2 cellular contexts compared by ENCODE assay signal in the genomic region with DNA sequence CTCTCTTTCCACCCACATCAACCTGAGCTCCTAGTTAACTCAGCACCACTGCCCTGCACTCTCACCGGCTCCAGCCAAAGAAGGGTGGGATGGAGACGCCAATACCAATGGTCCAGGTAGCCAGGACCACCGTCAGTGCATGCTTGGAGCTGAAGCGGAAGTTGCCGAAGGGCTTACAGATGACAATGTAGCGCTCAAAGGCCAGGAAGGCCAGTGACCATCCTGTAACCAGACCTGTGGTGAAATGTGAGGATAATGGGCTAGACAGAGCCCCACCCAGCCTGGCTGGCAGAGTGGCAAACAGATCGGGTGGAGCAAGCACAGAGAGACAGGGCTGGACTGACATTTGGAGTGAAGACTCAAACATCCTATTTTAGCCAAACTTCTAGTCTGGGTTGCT.
TF ChIP-seq lines count a peak whose summit lies in the region.

No MANE protein-coding gene starts in this region.

TF ChIP-seq in SK-N-SH treated with all-trans-retinoic acid at 6 μM for 48 hours, 23 proteins besides CTCF, POLR2A, EP300 and RAD21:
- TF ChIP-seq, protein P1, sequence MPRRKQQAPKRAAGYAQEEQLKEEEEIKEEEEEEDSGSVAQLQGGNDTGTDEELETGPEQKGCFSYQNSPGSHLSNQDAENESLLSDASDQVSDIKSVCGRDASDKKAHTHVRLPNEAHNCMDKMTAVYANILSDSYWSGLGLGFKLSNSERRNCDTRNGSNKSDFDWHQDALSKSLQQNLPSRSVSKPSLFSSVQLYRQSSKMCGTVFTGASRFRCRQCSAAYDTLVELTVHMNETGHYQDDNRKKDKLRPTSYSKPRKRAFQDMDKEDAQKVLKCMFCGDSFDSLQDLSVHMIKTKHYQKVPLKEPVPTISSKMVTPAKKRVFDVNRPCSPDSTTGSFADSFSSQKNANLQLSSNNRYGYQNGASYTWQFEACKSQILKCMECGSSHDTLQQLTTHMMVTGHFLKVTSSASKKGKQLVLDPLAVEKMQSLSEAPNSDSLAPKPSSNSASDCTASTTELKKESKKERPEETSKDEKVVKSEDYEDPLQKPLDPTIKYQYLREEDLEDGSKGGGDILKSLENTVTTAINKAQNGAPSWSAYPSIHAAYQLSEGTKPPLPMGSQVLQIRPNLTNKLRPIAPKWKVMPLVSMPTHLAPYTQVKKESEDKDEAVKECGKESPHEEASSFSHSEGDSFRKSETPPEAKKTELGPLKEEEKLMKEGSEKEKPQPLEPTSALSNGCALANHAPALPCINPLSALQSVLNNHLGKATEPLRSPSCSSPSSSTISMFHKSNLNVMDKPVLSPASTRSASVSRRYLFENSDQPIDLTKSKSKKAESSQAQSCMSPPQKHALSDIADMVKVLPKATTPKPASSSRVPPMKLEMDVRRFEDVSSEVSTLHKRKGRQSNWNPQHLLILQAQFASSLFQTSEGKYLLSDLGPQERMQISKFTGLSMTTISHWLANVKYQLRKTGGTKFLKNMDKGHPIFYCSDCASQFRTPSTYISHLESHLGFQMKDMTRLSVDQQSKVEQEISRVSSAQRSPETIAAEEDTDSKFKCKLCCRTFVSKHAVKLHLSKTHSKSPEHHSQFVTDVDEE (CRISPR knock-in tag; IDR thresholded peaks at IDR 0.05) = no peak
- TF ChIP-seq TCF4 (CRISPR knock-in tag; IDR thresholded peaks at IDR 0.05; ENCODE audit: borderline replicate concordance) (no peak), ZFP30 (CRISPR knock-in tag; IDR thresholded peaks at IDR 0.05) (no peak), PPARA (CRISPR knock-in tag; IDR thresholded peaks at IDR 0.05; ENCODE audit: borderline replicate concordance) (no peak), RARB (CRISPR knock-in tag; IDR thresholded peaks at IDR 0.05) (no peak), ZNF8 (CRISPR knock-in tag; IDR thresholded peaks at IDR 0.05) (no peak), ARNTL (CRISPR knock-in tag; IDR thresholded peaks at IDR 0.05; ENCODE audit: borderline replicate concordance, low read depth) (no peak), OSR1 (CRISPR knock-in tag; IDR thresholded peaks at IDR 0.05) (no peak), BACH2 (CRISPR knock-in tag; IDR thresholded peaks at IDR 0.05; ENCODE audit: borderline replicate concordance) (no peak), ZNF565 (CRISPR knock-in tag; conservative IDR thresholded peaks at IDR 0.05; ENCODE audit: low read depth) (no peak), ISL1 (CRISPR knock-in tag; IDR thresholded peaks at IDR 0.05) (no peak), GLIS3 (CRISPR knock-in tag; IDR thresholded peaks at IDR 0.05) (no peak)
- TF ChIP-seq, protein P2, sequence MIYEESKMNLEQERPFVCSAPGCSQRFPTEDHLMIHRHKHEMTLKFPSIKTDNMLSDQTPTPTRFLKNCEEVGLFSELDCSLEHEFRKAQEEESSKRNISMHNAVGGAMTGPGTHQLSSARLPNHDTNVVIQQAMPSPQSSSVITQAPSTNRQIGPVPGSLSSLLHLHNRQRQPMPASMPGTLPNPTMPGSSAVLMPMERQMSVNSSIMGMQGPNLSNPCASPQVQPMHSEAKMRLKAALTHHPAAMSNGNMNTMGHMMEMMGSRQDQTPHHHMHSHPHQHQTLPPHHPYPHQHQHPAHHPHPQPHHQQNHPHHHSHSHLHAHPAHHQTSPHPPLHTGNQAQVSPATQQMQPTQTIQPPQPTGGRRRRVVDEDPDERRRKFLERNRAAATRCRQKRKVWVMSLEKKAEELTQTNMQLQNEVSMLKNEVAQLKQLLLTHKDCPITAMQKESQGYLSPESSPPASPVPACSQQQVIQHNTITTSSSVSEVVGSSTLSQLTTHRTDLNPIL (CRISPR knock-in tag; IDR thresholded peaks at IDR 0.05; ENCODE audit: low read depth) = no peak
- TF ChIP-seq, protein P3, sequence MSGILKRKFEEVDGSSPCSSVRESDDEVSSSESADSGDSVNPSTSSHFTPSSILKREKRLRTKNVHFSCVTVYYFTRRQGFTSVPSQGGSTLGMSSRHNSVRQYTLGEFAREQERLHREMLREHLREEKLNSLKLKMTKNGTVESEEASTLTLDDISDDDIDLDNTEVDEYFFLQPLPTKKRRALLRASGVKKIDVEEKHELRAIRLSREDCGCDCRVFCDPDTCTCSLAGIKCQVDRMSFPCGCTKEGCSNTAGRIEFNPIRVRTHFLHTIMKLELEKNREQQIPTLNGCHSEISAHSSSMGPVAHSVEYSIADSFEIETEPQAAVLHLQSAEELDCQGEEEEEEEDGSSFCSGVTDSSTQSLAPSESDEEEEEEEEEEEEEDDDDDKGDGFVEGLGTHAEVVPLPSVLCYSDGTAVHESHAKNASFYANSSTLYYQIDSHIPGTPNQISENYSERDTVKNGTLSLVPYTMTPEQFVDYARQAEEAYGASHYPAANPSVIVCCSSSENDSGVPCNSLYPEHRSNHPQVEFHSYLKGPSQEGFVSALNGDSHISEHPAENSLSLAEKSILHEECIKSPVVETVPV (CRISPR knock-in tag; IDR thresholded peaks at IDR 0.05) = no peak
- TF ChIP-seq, protein P4, sequence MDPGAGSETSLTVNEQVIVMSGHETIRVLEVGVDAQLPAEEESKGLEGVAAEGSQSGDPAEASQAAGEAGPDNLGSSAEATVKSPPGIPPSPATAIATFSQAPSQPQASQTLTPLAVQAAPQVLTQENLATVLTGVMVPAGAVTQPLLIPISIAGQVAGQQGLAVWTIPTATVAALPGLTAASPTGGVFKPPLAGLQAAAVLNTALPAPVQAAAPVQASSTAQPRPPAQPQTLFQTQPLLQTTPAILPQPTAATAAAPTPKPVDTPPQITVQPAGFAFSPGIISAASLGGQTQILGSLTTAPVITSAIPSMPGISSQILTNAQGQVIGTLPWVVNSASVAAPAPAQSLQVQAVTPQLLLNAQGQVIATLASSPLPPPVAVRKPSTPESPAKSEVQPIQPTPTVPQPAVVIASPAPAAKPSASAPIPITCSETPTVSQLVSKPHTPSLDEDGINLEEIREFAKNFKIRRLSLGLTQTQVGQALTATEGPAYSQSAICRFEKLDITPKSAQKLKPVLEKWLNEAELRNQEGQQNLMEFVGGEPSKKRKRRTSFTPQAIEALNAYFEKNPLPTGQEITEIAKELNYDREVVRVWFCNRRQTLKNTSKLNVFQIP (CRISPR knock-in tag; IDR thresholded peaks at IDR 0.05; ENCODE audit: borderline replicate concordance, low read depth) = no peak

TF ChIP-seq in SK-N-SH, 30 proteins besides CTCF, POLR2A, EP300 and RAD21:
- TF ChIP-seq JUND (IDR thresholded peaks at IDR 0.05) (no peak), YY1 (IDR thresholded peaks at IDR 0.05; ENCODE audit: low read depth) (no peak), FOXM1 (IDR thresholded peaks at IDR 0.05; ENCODE audit: low read depth) (no peak), IRF3 (IDR thresholded peaks at IDR 0.05; ENCODE audit: low read depth, low read length) (no peak), EZH2phosphoT487 (IDR thresholded peaks at IDR 0.05; ENCODE audit: borderline replicate concordance, low read depth) (no peak), SIN3A (IDR thresholded peaks at IDR 0.05; ENCODE audit: borderline replicate concordance, low read depth, low read length) (no peak), ELF1 (IDR thresholded peaks at IDR 0.05) (no peak)
TF ChIP-seq in SK-N-SH: peak in this region for 0.
